Comparison of ENCODE assay signal across 1 cellular context in the genomic region with DNA sequence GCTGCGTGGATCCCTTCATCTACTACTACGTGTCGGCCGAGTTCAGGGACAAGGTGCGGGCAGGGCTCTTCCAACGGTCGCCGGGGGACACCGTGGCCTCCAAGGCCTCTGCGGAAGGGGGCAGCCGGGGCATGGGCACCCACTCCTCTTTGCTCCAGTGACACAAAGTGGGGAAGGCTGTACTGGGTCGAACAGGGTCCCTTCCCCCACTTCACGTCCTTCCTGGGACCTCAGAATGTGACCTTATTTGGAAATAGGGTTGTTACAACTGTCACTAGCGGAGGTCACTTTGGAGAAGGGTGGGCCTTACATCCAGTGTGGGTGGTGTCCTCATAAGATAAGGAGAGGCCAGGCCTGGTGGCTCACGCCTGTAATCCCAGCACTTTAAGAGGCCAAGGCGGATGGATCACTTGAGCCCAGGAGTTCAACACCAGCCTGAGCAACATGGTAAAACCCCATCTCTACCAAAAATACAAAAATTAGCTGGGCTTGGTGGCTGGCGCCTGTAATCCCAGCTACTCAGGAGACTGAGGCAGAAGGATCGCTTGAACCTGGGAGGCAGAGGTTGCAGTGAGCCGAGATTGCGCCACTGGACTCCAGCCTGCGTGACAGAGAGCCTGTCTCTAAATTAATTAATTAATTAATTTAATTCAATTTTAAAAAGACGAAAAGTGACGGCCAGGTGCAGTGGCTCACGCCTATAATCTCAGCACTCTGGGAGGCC.
TF ChIP-seq lines count a peak whose summit lies in the region.

No MANE protein-coding gene starts in this region.

TF ChIP-seq in K562, 482 proteins besides CTCF, POLR2A, EP300 and RAD21 (continued from another document and continues in another):
- TF ChIP-seq FOS (IDR thresholded peaks at IDR 0.05; ENCODE audit: extremely low read depth, insufficient read length), result no peak
- TF ChIP-seq ZNF384 (IDR thresholded peaks at IDR 0.05; ENCODE audit: low read depth, low read length), result no peak
- TF ChIP-seq CBX5 (IDR thresholded peaks at IDR 0.05; ENCODE audit: borderline replicate concordance, low read depth), result no peak
- no peak for TF ChIP-seq RBM14 (IDR thresholded peaks at IDR 0.05; ENCODE audit: borderline replicate concordance, insufficient read depth, low read depth, low read length)
- TF ChIP-seq ZNF561 (CRISPR knock-in tag; conservative IDR thresholded peaks at IDR 0.05), result no peak
- TF ChIP-seq SMARCB1 (IDR thresholded peaks at IDR 0.05; ENCODE audit: insufficient read length, low read depth), result no peak
- TF ChIP-seq TRIM24 (IDR thresholded peaks at IDR 0.05), result no peak
- peak in 1 of 3 experiments; percentile 5 for TF ChIP-seq YY1 (IDR thresholded peaks at IDR 0.05; ENCODE audit: borderline replicate concordance in 1 of 3, control insufficient read depth in 1 of 3, extremely low read depth in 1 of 3, insufficient read depth in 3 of 3, insufficient read length in 1 of 3, insufficient replicate concordance in 2 of 3, low read depth in 1 of 3, low read length in 2 of 3)
- TF ChIP-seq FOXK2 (conservative IDR thresholded peaks at IDR 0.05 in 1 of 2, IDR thresholded peaks at IDR 0.05 in 1 of 2; ENCODE audit: low read depth in 2 of 2), result peak; percentile 69 to 70
- TF ChIP-seq ZC3H11A (IDR thresholded peaks at IDR 0.05; ENCODE audit: low read depth, low read length), result no peak
- TF ChIP-seq ZBTB17 (CRISPR knock-in tag; IDR thresholded peaks at IDR 0.05), result no peak
- no peak for TF ChIP-seq MAX (CRISPR knock-in tag; IDR thresholded peaks at IDR 0.05)
- no peak for TF ChIP-seq SFPQ (IDR thresholded peaks at IDR 0.05; ENCODE audit: low read depth, low read length)
- no peak for TF ChIP-seq ZNF354B (CRISPR knock-in tag; IDR thresholded peaks at IDR 0.05)
- peak; percentile 28; the same call in 1 of the 2 replicates for TF ChIP-seq ZBTB43 (CRISPR knock-in tag; IDR thresholded peaks at IDR 0.05)
- TF ChIP-seq, protein P1, sequence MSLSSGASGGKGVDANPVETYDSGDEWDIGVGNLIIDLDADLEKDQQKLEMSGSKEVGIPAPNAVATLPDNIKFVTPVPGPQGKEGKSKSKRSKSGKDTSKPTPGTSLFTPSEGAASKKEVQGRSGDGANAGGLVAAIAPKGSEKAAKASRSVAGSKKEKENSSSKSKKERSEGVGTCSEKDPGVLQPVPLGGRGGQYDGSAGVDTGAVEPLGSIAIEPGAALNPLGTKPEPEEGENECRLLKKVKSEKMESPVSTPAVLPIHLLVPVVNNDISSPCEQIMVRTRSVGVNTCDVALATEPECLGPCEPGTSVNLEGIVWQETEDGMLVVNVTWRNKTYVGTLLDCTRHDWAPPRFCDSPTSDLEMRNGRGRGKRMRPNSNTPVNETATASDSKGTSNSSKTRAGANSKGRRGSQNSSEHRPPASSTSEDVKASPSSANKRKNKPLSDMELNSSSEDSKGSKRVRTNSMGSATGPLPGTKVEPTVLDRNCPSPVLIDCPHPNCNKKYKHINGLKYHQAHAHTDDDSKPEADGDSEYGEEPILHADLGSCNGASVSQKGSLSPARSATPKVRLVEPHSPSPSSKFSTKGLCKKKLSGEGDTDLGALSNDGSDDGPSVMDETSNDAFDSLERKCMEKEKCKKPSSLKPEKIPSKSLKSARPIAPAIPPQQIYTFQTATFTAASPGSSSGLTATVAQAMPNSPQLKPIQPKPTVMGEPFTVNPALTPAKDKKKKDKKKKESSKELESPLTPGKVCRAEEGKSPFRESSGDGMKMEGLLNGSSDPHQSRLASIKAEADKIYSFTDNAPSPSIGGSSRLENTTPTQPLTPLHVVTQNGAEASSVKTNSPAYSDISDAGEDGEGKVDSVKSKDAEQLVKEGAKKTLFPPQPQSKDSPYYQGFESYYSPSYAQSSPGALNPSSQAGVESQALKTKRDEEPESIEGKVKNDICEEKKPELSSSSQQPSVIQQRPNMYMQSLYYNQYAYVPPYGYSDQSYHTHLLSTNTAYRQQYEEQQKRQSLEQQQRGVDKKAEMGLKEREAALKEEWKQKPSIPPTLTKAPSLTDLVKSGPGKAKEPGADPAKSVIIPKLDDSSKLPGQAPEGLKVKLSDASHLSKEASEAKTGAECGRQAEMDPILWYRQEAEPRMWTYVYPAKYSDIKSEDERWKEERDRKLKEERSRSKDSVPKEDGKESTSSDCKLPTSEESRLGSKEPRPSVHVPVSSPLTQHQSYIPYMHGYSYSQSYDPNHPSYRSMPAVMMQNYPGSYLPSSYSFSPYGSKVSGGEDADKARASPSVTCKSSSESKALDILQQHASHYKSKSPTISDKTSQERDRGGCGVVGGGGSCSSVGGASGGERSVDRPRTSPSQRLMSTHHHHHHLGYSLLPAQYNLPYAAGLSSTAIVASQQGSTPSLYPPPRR (CRISPR knock-in tag; IDR thresholded peaks at IDR 0.05; ENCODE audit: borderline replicate concordance), result no peak
- TF ChIP-seq CREM (IDR thresholded peaks at IDR 0.05; ENCODE audit: low read depth), result peak; percentile 62; the same call in 1 of the 2 replicates
- TF ChIP-seq GABPB1 (CRISPR knock-in tag; IDR thresholded peaks at IDR 0.05), result no peak
- peak; percentile 76 for TF ChIP-seq ZNF766 (CRISPR knock-in tag; conservative IDR thresholded peaks at IDR 0.05)
- TF ChIP-seq ARID1B (IDR thresholded peaks at IDR 0.05), result peak; percentile 88
- TF ChIP-seq ETV6 (IDR thresholded peaks at IDR 0.05; ENCODE audit: borderline replicate concordance in 1 of 2, low read depth in 2 of 2, low read length in 1 of 2), result no peak
- no peak for TF ChIP-seq ETV6 (CRISPR knock-in tag; IDR thresholded peaks at IDR 0.05; ENCODE audit: borderline replicate concordance)
- TF ChIP-seq NR2C1 (IDR thresholded peaks at IDR 0.05), result peak; percentile 78
- TF ChIP-seq NR2C1 (tag; IDR thresholded peaks at IDR 0.05), result peak; percentile 75
- TF ChIP-seq XRCC4 (IDR thresholded peaks at IDR 0.05; ENCODE audit: extremely low read depth, insufficient read depth, insufficient read length), result no peak
- no peak for TF ChIP-seq ZNF76 (CRISPR knock-in tag; IDR thresholded peaks at IDR 0.05; ENCODE audit: borderline replicate concordance)
- TF ChIP-seq ZNF175 (CRISPR knock-in tag; IDR thresholded peaks at IDR 0.05; ENCODE audit: low read depth), result peak; percentile 88; the same call in 1 of the 2 replicates
- TF ChIP-seq, protein P2, sequence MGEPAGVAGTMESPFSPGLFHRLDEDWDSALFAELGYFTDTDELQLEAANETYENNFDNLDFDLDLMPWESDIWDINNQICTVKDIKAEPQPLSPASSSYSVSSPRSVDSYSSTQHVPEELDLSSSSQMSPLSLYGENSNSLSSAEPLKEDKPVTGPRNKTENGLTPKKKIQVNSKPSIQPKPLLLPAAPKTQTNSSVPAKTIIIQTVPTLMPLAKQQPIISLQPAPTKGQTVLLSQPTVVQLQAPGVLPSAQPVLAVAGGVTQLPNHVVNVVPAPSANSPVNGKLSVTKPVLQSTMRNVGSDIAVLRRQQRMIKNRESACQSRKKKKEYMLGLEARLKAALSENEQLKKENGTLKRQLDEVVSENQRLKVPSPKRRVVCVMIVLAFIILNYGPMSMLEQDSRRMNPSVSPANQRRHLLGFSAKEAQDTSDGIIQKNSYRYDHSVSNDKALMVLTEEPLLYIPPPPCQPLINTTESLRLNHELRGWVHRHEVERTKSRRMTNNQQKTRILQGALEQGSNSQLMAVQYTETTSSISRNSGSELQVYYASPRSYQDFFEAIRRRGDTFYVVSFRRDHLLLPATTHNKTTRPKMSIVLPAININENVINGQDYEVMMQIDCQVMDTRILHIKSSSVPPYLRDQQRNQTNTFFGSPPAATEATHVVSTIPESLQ (CRISPR knock-in tag; IDR thresholded peaks at IDR 0.05), result no peak; the same call in 1 of the 2 replicates
- TF ChIP-seq ZNF124 (CRISPR knock-in tag; IDR thresholded peaks at IDR 0.05), result no peak
- peak; percentile 66 for TF ChIP-seq TEAD4 (IDR thresholded peaks at IDR 0.05; ENCODE audit: low read length)
- no peak for TF ChIP-seq TEAD4 (CRISPR knock-in tag; IDR thresholded peaks at IDR 0.05; ENCODE audit: borderline replicate concordance)
- TF ChIP-seq STAT5B (CRISPR knock-in tag; IDR thresholded peaks at IDR 0.05), result no peak
- TF ChIP-seq ZNF212 (CRISPR knock-in tag; IDR thresholded peaks at IDR 0.05), result no peak
- no peak for TF ChIP-seq NFYB (IDR thresholded peaks at IDR 0.05; ENCODE audit: extremely low read depth, insufficient read length)
- TF ChIP-seq NFIX (CRISPR knock-in tag; IDR thresholded peaks at IDR 0.05; ENCODE audit: low read depth), result no peak
- TF ChIP-seq SUPT5H (IDR thresholded peaks at IDR 0.05), result peak; percentile 82
- TF ChIP-seq ZNF512 (tag; IDR thresholded peaks at IDR 0.05), result no peak
- no peak; the same call in 1 of the 2 replicates for TF ChIP-seq RB1 (IDR thresholded peaks at IDR 0.05; ENCODE audit: low read depth)
- no peak for TF ChIP-seq HNRNPL (IDR thresholded peaks at IDR 0.05; ENCODE audit: low read depth, low read length)
- TF ChIP-seq KLF13 (tag; IDR thresholded peaks at IDR 0.05; ENCODE audit: borderline replicate concordance, low read depth), result no peak
- TF ChIP-seq U2AF2 (optimal IDR thresholded peaks at IDR 0.05; ENCODE audit: low read depth, low read length), result no peak
- TF ChIP-seq, protein P3, sequence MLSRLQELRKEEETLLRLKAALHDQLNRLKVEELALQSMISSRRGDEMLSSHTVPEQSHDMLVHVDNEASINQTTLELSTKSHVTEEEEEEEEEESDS (CRISPR knock-in tag; IDR thresholded peaks at IDR 0.05), result no peak
- no peak for TF ChIP-seq KHSRP (IDR thresholded peaks at IDR 0.05)
- no peak for TF ChIP-seq ZNF778 (CRISPR knock-in tag; IDR thresholded peaks at IDR 0.05)
- no peak for TF ChIP-seq SRSF9 (IDR thresholded peaks at IDR 0.05; ENCODE audit: borderline replicate concordance, low read depth, low read length)
- TF ChIP-seq ZNF707 (CRISPR knock-in tag; conservative IDR thresholded peaks at IDR 0.05), result no peak
- TF ChIP-seq ELF2 (CRISPR knock-in tag; IDR thresholded peaks at IDR 0.05), result no peak
- no peak for TF ChIP-seq U2AF1 (optimal IDR thresholded peaks at IDR 0.05; ENCODE audit: low read depth, low read length)
- no peak for TF ChIP-seq HDAC3 (IDR thresholded peaks at IDR 0.05; ENCODE audit: borderline replicate concordance, partially characterized antibody)
- TF ChIP-seq RAD51 (IDR thresholded peaks at IDR 0.05; ENCODE audit: borderline replicate concordance, low read depth), result no peak
- peak; percentile 9; the same call in 1 of the 2 replicates for TF ChIP-seq ELF4 (CRISPR knock-in tag; IDR thresholded peaks at IDR 0.05)
- TF ChIP-seq E2F4 (CRISPR knock-in tag; IDR thresholded peaks at IDR 0.05; ENCODE audit: low read depth), result no peak
- TF ChIP-seq, protein P4, sequence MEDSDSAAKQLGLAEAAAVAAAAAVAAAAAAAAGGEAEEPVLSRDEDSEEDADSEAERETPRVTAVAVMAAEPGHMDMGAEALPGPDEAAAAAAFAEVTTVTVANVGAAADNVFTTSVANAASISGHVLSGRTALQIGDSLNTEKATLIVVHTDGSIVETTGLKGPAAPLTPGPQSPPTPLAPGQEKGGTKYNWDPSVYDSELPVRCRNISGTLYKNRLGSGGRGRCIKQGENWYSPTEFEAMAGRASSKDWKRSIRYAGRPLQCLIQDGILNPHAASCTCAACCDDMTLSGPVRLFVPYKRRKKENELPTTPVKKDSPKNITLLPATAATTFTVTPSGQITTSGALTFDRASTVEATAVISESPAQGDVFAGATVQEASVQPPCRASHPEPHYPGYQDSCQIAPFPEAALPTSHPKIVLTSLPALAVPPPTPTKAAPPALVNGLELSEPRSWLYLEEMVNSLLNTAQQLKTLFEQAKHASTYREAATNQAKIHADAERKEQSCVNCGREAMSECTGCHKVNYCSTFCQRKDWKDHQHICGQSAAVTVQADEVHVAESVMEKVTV (CRISPR knock-in tag; IDR thresholded peaks at IDR 0.05), result no peak
- TF ChIP-seq FOXA3 (CRISPR knock-in tag; conservative IDR thresholded peaks at IDR 0.05 in 1 of 2, IDR thresholded peaks at IDR 0.05 in 1 of 2), result peak in 1 of 2 experiments; percentile 39; a peak in 1 of 4 replicates
